Comparison of ENCODE assay signal across 17 cellular contexts in the genomic region with DNA sequence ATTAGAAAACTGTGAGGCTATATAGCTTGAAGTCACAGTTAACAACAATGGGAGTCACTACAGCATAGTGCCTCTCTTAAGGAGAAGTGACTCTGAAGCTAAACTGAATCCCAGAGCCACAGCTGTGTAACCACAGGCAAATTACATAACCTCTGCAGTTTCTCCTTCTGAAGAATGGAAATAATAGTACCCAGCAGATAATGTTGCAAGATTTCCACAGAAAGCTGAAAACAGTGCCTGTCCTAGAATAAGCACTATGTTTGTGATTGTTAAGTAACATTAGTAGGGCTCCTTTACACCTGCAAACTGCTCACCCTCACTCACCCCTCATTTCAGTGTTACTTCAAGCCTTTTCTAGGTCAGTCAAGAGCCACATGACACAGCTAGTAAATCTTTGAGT.
A peak's percentile ranks its signal among the peaks of the same experiment; 100 is the strongest.
DNase-seq lines count a peak whose midpoint lies in the region; ATAC-seq and TF ChIP-seq lines count a peak whose summit lies in the region.
"Had no signal": no experiment of that assay in that cellular context is flagged by ENCODE, and none has a peak within 500 bp of the region (broad histone marks: within the 10 kb centered on the region; RNA-seq: fewer than 3 reads in every experiment).

No MANE protein-coding gene starts in this region.

- no peaks in the 10 kb centered on the region for H3K79me2 ChIP-seq in Karpas-422 (ENCODE audit: low read length)
- no peaks in the 10 kb centered on the region for H3K79me2 ChIP-seq in neural progenitor cell (ENCODE audit: low read depth)

- 0 out of 2 replicates have a peak overlapping the region, but pooled peaks have one; percentile 7 for H2AFZ ChIP-seq in Karpas-422 (ENCODE audit: low read length)
- H2AFZ ChIP-seq in neural progenitor cell (replicated peaks): peak overlapping the region; percentile 64

- H3K4me2 ChIP-seq in Karpas-422 (ENCODE audit: low read depth, low read length, poor library complexity, severe bottlenecking) (peak overlapping the region; percentile 63), neural progenitor cell (no peak overlapping the region)
- H3K4me2 ChIP-seq: KMS-11 had no signal

- H3F3A ChIP-seq in neural progenitor cell (ENCODE audit: low read depth): no peaks in the 10 kb centered on the region

- H3K9me3 Mint-ChIP-seq in WTC11 (peaks cover 20% of the 10 kb centered on the region), neural progenitor cell (no peaks in the 10 kb centered on the region)
- H3K9me3 Mint-ChIP-seq: CD4-positive, alpha-beta T cell had no signal

- H4K20me1 ChIP-seq in Karpas-422 (ENCODE audit: insufficient read depth, low read depth, low read length): no peaks in the 10 kb centered on the region
- H4K20me1 ChIP-seq in neural progenitor cell (ENCODE audit: low read depth): no peaks in the 10 kb centered on the region

- no peaks in the 10 kb centered on the region for H3K27me3 Mint-ChIP-seq in WTC11 (ENCODE audit: low read depth)
- no peaks in the 10 kb centered on the region for H3K27me3 Mint-ChIP-seq in neural progenitor cell (ENCODE audit: insufficient read depth, low read depth)
- H3K27me3 Mint-ChIP-seq: CD4-positive, alpha-beta T cell had no signal

- H3K36me3 Mint-ChIP-seq in WTC11: no peaks in the 10 kb centered on the region
- no peaks in the 10 kb centered on the region for H3K36me3 Mint-ChIP-seq in neural progenitor cell

- H3K27ac Mint-ChIP-seq in WTC11 (peak overlapping the region; percentile 89; the same call in 1 of the 2 replicates), neural progenitor cell (peak overlapping the region; percentile 3)
- H3K27ac Mint-ChIP-seq: CD4-positive, alpha-beta T cell had no signal

- no peaks in the 10 kb centered on the region for H3K27me3 ChIP-seq in Karpas-422 (ENCODE audit: low read length)
- no peaks in the 10 kb centered on the region for H3K27me3 ChIP-seq in neural progenitor cell

- no peak overlapping the region for H3K4me3 Mint-ChIP-seq in WTC11
- H3K4me3 Mint-ChIP-seq in neural progenitor cell: no peak overlapping the region
- H3K4me3 Mint-ChIP-seq: CD4-positive, alpha-beta T cell had no signal

- H3K9me3 ChIP-seq in Karpas-422 (ENCODE audit: low read length) (no peaks in the 10 kb centered on the region; the same call in 1 of the 2 replicates), neural progenitor cell (ENCODE audit: low read depth) (no peaks in the 10 kb centered on the region)

- H3K36me3 ChIP-seq in Karpas-422 (ENCODE audit: insufficient read depth, low read length) (no peaks in the 10 kb centered on the region), neural progenitor cell (no peaks in the 10 kb centered on the region)

- DNase-seq in Karpas-422 (peak; percentile 71), NOMO-1 treated with dmso at 0.1 percent for 144 hours (lab: John Stamatoyannopoulos, UW; ENCODE audit: unreplicated experiment) (peak; percentile 41), WTC11 (ENCODE audit: low spot score) (no peak), neural progenitor cell (ENCODE audit: low spot score) (no peak), ureter (ENCODE audit: low spot score) (no peak), ecto neural progenitor cell (ENCODE audit: low spot score) (no peak), HuH-7.5 (ENCODE audit: low spot score) (no peak)
- DNase-seq: CD4-positive, alpha-beta T cell; DMS79 treated with DMSO at 0.1 percent for 48 hours; GDM1; H7; NCI-H1436 treated with DMSO at 0.1 percent for 48 hours; NCI-H2081; NCI-H510A treated with DMSO at 0.1 percent for 48 hours had no signal

- H3K4me1 Mint-ChIP-seq in WTC11 (no peaks in the 10 kb centered on the region), neural progenitor cell (no peaks in the 10 kb centered on the region)

- ATAC-seq in WTC11 (no peak), GM21390 (IDR thresholded peaks at IDR 0.05; ENCODE audit: unreplicated experiment) (no peak)
- ATAC-seq: Right ventricle myocardium inferior had no signal

- POLR2A ChIA-PET in WTC11 (lab: Charles Lee): no interaction called here

- CTCF ChIA-PET in WTC11 (lab: Charles Lee): no interaction called here

- H3K27ac ChIP-seq in Karpas-422 (ENCODE audit: low read length) (peak overlapping the region; percentile 94), neural progenitor cell (no peak overlapping the region)
- H3K27ac ChIP-seq: KMS-11 had no signal

- peaks cover 42% of the 10 kb centered on the region for H3K4me1 ChIP-seq in Karpas-422 (ENCODE audit: low read length)
- H3K4me1 ChIP-seq in neural progenitor cell: no peaks in the 10 kb centered on the region

- H3K4me3 ChIP-seq in Karpas-422 (ENCODE audit: low read length): peak overlapping the region; percentile 45
- no peak overlapping the region for H3K4me3 ChIP-seq in neural progenitor cell

- TF ChIP-seq CTCF in WTC11 (IDR thresholded peaks at IDR 0.05): no peak
- TF ChIP-seq CTCF in neural progenitor cell (IDR thresholded peaks at IDR 0.05): no peak

- H3K9ac ChIP-seq in Karpas-422 (ENCODE audit: low read length) (peak overlapping the region; percentile 64), neural progenitor cell (no peak overlapping the region)
- H3K9ac ChIP-seq: KMS-11 had no signal

- H3K9me2 ChIP-seq in Karpas-422 (replicated peaks; ENCODE audit: insufficient read depth, low read length): no peaks in the 10 kb centered on the region

TF ChIP-seq in WTC11, 78 proteins besides CTCF, POLR2A, EP300 and RAD21:
- TF ChIP-seq ESRRA (CRISPR knock-in tag; IDR thresholded peaks at IDR 0.05; ENCODE audit: borderline replicate concordance): no peak
- TF ChIP-seq PRRX2 (CRISPR knock-in tag; IDR thresholded peaks at IDR 0.05): no peak
- no peak for TF ChIP-seq HMGA2 (CRISPR knock-in tag; IDR thresholded peaks at IDR 0.05)
- TF ChIP-seq GABPB1 (CRISPR knock-in tag; IDR thresholded peaks at IDR 0.05): no peak
- TF ChIP-seq NFYB (CRISPR knock-in tag; conservative IDR thresholded peaks at IDR 0.05; ENCODE audit: low read depth): no peak
- TF ChIP-seq EMX1 (CRISPR knock-in tag; IDR thresholded peaks at IDR 0.05): no peak
- no peak for TF ChIP-seq ETV6 (CRISPR knock-in tag; IDR thresholded peaks at IDR 0.05)
TF ChIP-seq in WTC11: peak in this region for 0.

Comparison
In these comparisons a context has a peak if more than half of its experiments do, and no peak if none do; other contexts are left out.
1. DNase-seq: peak in Karpas-422 (single experiment) and NOMO-1 treated with dmso at 0.1 percent for 144 hours (single experiment); none in WTC11 (single experiment), neural progenitor cell (single experiment), ureter (single experiment), ecto neural progenitor cell (single experiment) and HuH-7.5 (single experiment).